19 cellular contexts compared by ENCODE assay signal in genomic region chr12:110084314-110085015, GRCh38.
"Had no signal": no experiment of that assay in that cellular context is flagged by ENCODE, and none has a peak within 500 bp of the region (broad histone marks: within the 10 kb centered on the region; RNA-seq: fewer than 3 reads in every experiment).

No MANE protein-coding gene starts in this region.

- ATAC-seq: effector memory CD8-positive, alpha-beta T cell; left cardiac atrium; natural killer cell had no signal

- DNase-seq: activated CD4-positive, alpha-beta T cell treated with anti-CD3 and anti-CD28 coated beads, Interleukin-2, amount 50 U/mL, for 4 hours; activated CD4-positive, CD25-positive, alpha-beta regulatory T cell treated with anti-CD3 and anti-CD28 coated beads, Interleukin-2, amount 50 U/mL, for 72 hours; activated naive CD8-positive, alpha-beta T cell treated with anti-CD3 and anti-CD28 coated beads for 36 hours; amniotic stem cell; effector memory CD8-positive, alpha-beta T cell; foreskin melanocyte; glutamatergic neuron; hippocampal formation; left cardiac atrium; natural killer cell; stimulated activated CD4-positive, alpha-beta T cell treated with anti-CD3 and anti-CD28 coated beads, Interleukin-1b, Interleukin-23, amount 100 ng/mL, for 48 hours; stimulated activated CD8-positive, alpha-beta memory T cell treated with anti-CD3 and anti-CD28 coated beads, Interleukin-4, amount 100 ng/mL, for 48 hours; stimulated activated naive CD4-positive, alpha-beta T cell treated with Interleukin-2 at 50 U/mL for 16 hours; substantia nigra; T-helper 2 cell had no signal

- FAIRE-seq: islet of Langerhans had no signal

- H3K4me3 ChIP-seq: cardiac muscle cell, tibial nerve, vagina had no signal
